13 cellular contexts compared by ENCODE assay signal in genomic region chr15:91950631-91951384, GRCh38.
A peak's percentile ranks its signal among the peaks of the same experiment; 100 is the strongest.
DNase-seq lines count a peak whose midpoint lies in the region; ATAC-seq and TF ChIP-seq lines count a peak whose summit lies in the region.
"Had no signal": no experiment of that assay in that cellular context is flagged by ENCODE, and none has a peak within 500 bp of the region (broad histone marks: within the 10 kb centered on the region; RNA-seq: fewer than 3 reads in every experiment).

No MANE protein-coding gene starts in this region.

- H3K4me1 ChIP-seq in BLaER1 treated with 17β-estradiol and CSF1 and Interleukin-3, amounts not matched to agents 10 nM and 100 nM: peaks cover 16 to 100% (median 68%) of the 10 kb centered on the region in 10 experiments

- peak overlapping the region in 6 of 11 experiments; percentile 35 to 97 (median 48); a peak in 10 of 22 replicates for H3K4me2 ChIP-seq in BLaER1 treated with 17β-estradiol and CSF1 and Interleukin-3, amounts not matched to agents 10 nM and 100 nM

- H3K4me3 Mint-ChIP-seq in WTC11: no peak overlapping the region
- no peak overlapping the region for H3K4me3 Mint-ChIP-seq in stimulated activated memory B cell treated with anti-CD40 and anti-IgM and Interleukin-4, amounts not matched to agents 10 μg/mL and 1 μg/mL and 100 μg/mL, for 72 hours
- no peak overlapping the region for H3K4me3 Mint-ChIP-seq in activated CD4-positive, alpha-beta T cell treated with anti-CD3 and anti-CD28 coated beads, Interleukin-2, amount 10 ng/mL, durations not matched to agents 24 days and 14 days
- H3K4me3 Mint-ChIP-seq: activated naive CD4-positive, alpha-beta T cell treated with anti-CD3 and anti-CD28 coated beads, Interleukin-2, amount 50 U/mL, for 24 hours; B cell had no signal

- POLR2A ChIA-PET in WTC11 (lab: Charles Lee): no interaction called here

- peak overlapping the region; percentile 15; the same call in 1 of the 2 replicates for H3K27ac Mint-ChIP-seq in WTC11
- no peak overlapping the region for H3K27ac Mint-ChIP-seq in stimulated activated memory B cell treated with anti-CD40 and anti-IgM and Interleukin-4, amounts not matched to agents 10 μg/mL and 1 μg/mL and 100 μg/mL, for 72 hours
- H3K27ac Mint-ChIP-seq in activated CD4-positive, alpha-beta T cell treated with anti-CD3 and anti-CD28 coated beads, Interleukin-2, amount 10 ng/mL, durations not matched to agents 24 days and 14 days: no peak overlapping the region
- H3K27ac Mint-ChIP-seq: B cell had no signal

- TF ChIP-seq CTCF in WTC11 (IDR thresholded peaks at IDR 0.05) (no peak), fibroblast of mammary gland (conservative IDR thresholded peaks at IDR 0.05; ENCODE audit: control insufficient read depth, insufficient read depth, low read depth, low read length) (no peak)

- H3K4me3 ChIP-seq in BLaER1 treated with 17β-estradiol and CSF1 and Interleukin-3, amounts not matched to agents 10 nM and 100 nM: no peak overlapping the region
- no peak overlapping the region for H3K4me3 ChIP-seq in Jurkat, Clone E6-1 (ENCODE audit: low read length)
- no peak overlapping the region for H3K4me3 ChIP-seq in fibroblast of mammary gland (ENCODE audit: control insufficient read depth, low read depth, low read length)
- H3K4me3 ChIP-seq: cardiac muscle cell had no signal

- H3K27ac ChIP-seq in BLaER1 treated with 17β-estradiol and CSF1 and Interleukin-3, amounts not matched to agents 10 nM and 100 nM: peak overlapping the region in 1 of 11 experiments; percentile 41; a peak in 2 of 22 replicates
- H3K27ac ChIP-seq: cardiac muscle cell, parathyroid adenoma, VCaP had no signal

- no peaks in the 10 kb centered on the region for H3K9me3 Mint-ChIP-seq in WTC11
- H3K9me3 Mint-ChIP-seq in stimulated activated memory B cell treated with anti-CD40 and anti-IgM and Interleukin-4, amounts not matched to agents 10 μg/mL and 1 μg/mL and 100 μg/mL, for 72 hours: peaks cover 6% of the 10 kb centered on the region
- no peaks in the 10 kb centered on the region for H3K9me3 Mint-ChIP-seq in activated CD4-positive, alpha-beta T cell treated with anti-CD3 and anti-CD28 coated beads, Interleukin-2, amount 10 ng/mL, durations not matched to agents 24 days and 14 days
- H3K9me3 Mint-ChIP-seq: activated naive CD4-positive, alpha-beta T cell treated with anti-CD3 and anti-CD28 coated beads, Interleukin-2, amount 50 U/mL, for 24 hours had no signal

- H3K36me3 ChIP-seq in BLaER1 treated with 17β-estradiol and CSF1 and Interleukin-3, amounts not matched to agents 10 nM and 100 nM: no peaks in the 10 kb centered on the region
- H3K36me3 ChIP-seq: cardiac muscle cell had no signal

- H3K27me3 Mint-ChIP-seq in WTC11 (ENCODE audit: low read depth): no peaks in the 10 kb centered on the region
- H3K27me3 Mint-ChIP-seq in stimulated activated memory B cell treated with anti-CD40 and anti-IgM and Interleukin-4, amounts not matched to agents 10 μg/mL and 1 μg/mL and 100 μg/mL, for 72 hours: peaks cover 16% of the 10 kb centered on the region
- H3K27me3 Mint-ChIP-seq in activated CD4-positive, alpha-beta T cell treated with anti-CD3 and anti-CD28 coated beads, Interleukin-2, amount 10 ng/mL, durations not matched to agents 24 days and 14 days: no peaks in the 10 kb centered on the region
- H3K27me3 Mint-ChIP-seq: activated naive CD4-positive, alpha-beta T cell treated with anti-CD3 and anti-CD28 coated beads, Interleukin-2, amount 50 U/mL, for 24 hours had no signal

- no peaks in the 10 kb centered on the region for H3K27me3 ChIP-seq in BLaER1 treated with 17β-estradiol and CSF1 and Interleukin-3, amounts not matched to agents 10 nM and 100 nM
- H3K27me3 ChIP-seq: cardiac muscle cell had no signal

- ATAC-seq in WTC11 (no peak), GM18873 (IDR thresholded peaks at IDR 0.05; ENCODE audit: low FRiP score, unreplicated experiment) (no peak)
- ATAC-seq in stimulated activated memory B cell treated with anti-CD40 and anti-IgM and Interleukin-4, amounts not matched to agents 10 μg/mL and 1 μg/mL and 100 μg/mL, for 72 hours: no peak

- peaks cover 0 to 13% (median 0%) of the 10 kb centered on the region in 11 experiments; a peak in 2 of 22 replicates for H4K20me1 ChIP-seq in BLaER1 treated with 17β-estradiol and CSF1 and Interleukin-3, amounts not matched to agents 10 nM and 100 nM

- peaks cover 59% of the 10 kb centered on the region for H3K4me1 Mint-ChIP-seq in WTC11
- H3K4me1 Mint-ChIP-seq in stimulated activated memory B cell treated with anti-CD40 and anti-IgM and Interleukin-4, amounts not matched to agents 10 μg/mL and 1 μg/mL and 100 μg/mL, for 72 hours: no peaks in the 10 kb centered on the region
- peaks cover 25% of the 10 kb centered on the region for H3K4me1 Mint-ChIP-seq in activated CD4-positive, alpha-beta T cell treated with anti-CD3 and anti-CD28 coated beads, Interleukin-2, amount 10 ng/mL, durations not matched to agents 24 days and 14 days
- H3K4me1 Mint-ChIP-seq: B cell had no signal

- no peaks in the 10 kb centered on the region for H3K36me3 Mint-ChIP-seq in WTC11
- no peaks in the 10 kb centered on the region for H3K36me3 Mint-ChIP-seq in stimulated activated memory B cell treated with anti-CD40 and anti-IgM and Interleukin-4, amounts not matched to agents 10 μg/mL and 1 μg/mL and 100 μg/mL, for 72 hours
- H3K36me3 Mint-ChIP-seq in activated CD4-positive, alpha-beta T cell treated with anti-CD3 and anti-CD28 coated beads, Interleukin-2, amount 10 ng/mL, durations not matched to agents 24 days and 14 days (ENCODE audit: low read depth): no peaks in the 10 kb centered on the region
- H3K36me3 Mint-ChIP-seq: activated naive CD4-positive, alpha-beta T cell treated with anti-CD3 and anti-CD28 coated beads, Interleukin-2, amount 50 U/mL, for 24 hours had no signal

- no peaks in the 10 kb centered on the region for H3K9me3 ChIP-seq in BLaER1 treated with 17β-estradiol and CSF1 and Interleukin-3, amounts not matched to agents 10 nM and 100 nM (replicated peaks in 1 of 11)

- DNase-seq in Jurkat, Clone E6-1 (ENCODE audit: low read depth, low spot score): peak; percentile 57
- DNase-seq in WTC11 (ENCODE audit: low spot score): no peak
- peak; percentile 33 for DNase-seq in fibroblast of mammary gland (ENCODE audit: low read depth)
- no peak for DNase-seq in D341Med (ENCODE audit: low spot score)
- no peak for DNase-seq in activated CD4-positive, alpha-beta T cell treated with anti-CD3 and anti-CD28 coated beads, Interleukin-2, amount 10 ng/mL, durations not matched to agents 24 days and 14 days

- intact Hi-C loops in activated CD4-positive, alpha-beta T cell treated with anti-CD3 and anti-CD28 coated beads, Interleukin-2, amount 10 ng/mL, durations not matched to agents 24 days and 14 days (cut with micrococcal nuclease): no loop called here

- H3K9ac ChIP-seq in BLaER1 treated with 17β-estradiol and CSF1 and Interleukin-3, amounts not matched to agents 10 nM and 100 nM: no peak overlapping the region
- H3K9ac ChIP-seq: parathyroid adenoma had no signal

- CTCF ChIA-PET in WTC11 (lab: Charles Lee): interaction anchor here (0.8 kb wide), 1 partner anchor 18 kb away, joined by 3 read pairs; no protein-coding TSS in a partner anchor

TF ChIP-seq in WTC11, 78 proteins besides CTCF, POLR2A, EP300 and RAD21:
- no peak for TF ChIP-seq ZNF121 (CRISPR knock-in tag; IDR thresholded peaks at IDR 0.05)
- TF ChIP-seq NR2C2 (CRISPR knock-in tag; IDR thresholded peaks at IDR 0.05): no peak
- TF ChIP-seq, protein P1, sequence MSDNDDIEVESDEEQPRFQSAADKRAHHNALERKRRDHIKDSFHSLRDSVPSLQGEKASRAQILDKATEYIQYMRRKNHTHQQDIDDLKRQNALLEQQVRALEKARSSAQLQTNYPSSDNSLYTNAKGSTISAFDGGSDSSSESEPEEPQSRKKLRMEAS (CRISPR knock-in tag; IDR thresholded peaks at IDR 0.05): no peak
- no peak for TF ChIP-seq ZNF138 (CRISPR knock-in tag; conservative IDR thresholded peaks at IDR 0.05)
- no peak for TF ChIP-seq NFYB (CRISPR knock-in tag; conservative IDR thresholded peaks at IDR 0.05; ENCODE audit: low read depth)
- TF ChIP-seq ZNF232 (CRISPR knock-in tag; IDR thresholded peaks at IDR 0.05): no peak
- TF ChIP-seq, protein P2, sequence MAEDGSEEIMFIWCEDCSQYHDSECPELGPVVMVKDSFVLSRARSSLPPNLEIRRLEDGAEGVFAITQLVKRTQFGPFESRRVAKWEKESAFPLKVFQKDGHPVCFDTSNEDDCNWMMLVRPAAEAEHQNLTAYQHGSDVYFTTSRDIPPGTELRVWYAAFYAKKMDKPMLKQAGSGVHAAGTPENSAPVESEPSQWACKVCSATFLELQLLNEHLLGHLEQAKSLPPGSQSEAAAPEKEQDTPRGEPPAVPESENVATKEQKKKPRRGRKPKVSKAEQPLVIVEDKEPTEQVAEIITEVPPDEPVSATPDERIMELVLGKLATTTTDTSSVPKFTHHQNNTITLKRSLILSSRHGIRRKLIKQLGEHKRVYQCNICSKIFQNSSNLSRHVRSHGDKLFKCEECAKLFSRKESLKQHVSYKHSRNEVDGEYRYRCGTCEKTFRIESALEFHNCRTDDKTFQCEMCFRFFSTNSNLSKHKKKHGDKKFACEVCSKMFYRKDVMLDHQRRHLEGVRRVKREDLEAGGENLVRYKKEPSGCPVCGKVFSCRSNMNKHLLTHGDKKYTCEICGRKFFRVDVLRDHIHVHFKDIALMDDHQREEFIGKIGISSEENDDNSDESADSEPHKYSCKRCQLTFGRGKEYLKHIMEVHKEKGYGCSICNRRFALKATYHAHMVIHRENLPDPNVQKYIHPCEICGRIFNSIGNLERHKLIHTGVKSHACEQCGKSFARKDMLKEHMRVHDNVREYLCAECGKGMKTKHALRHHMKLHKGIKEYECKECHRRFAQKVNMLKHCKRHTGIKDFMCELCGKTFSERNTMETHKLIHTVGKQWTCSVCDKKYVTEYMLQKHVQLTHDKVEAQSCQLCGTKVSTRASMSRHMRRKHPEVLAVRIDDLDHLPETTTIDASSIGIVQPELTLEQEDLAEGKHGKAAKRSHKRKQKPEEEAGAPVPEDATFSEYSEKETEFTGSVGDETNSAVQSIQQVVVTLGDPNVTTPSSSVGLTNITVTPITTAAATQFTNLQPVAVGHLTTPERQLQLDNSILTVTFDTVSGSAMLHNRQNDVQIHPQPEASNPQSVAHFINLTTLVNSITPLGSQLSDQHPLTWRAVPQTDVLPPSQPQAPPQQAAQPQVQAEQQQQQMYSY (CRISPR knock-in tag; IDR thresholded peaks at IDR 0.05): no peak
- TF ChIP-seq MXD4 (CRISPR knock-in tag; IDR thresholded peaks at IDR 0.05; ENCODE audit: borderline replicate concordance): no peak
TF ChIP-seq in WTC11: peak in this region for 0.

Comparison
In these comparisons a context has a peak if more than half of its experiments do, and no peak if none do; other contexts are left out.
1. DNase-seq: peak in Jurkat, Clone E6-1 (single experiment) and fibroblast of mammary gland (single experiment); none in WTC11 (single experiment), D341Med (single experiment) and activated CD4-positive, alpha-beta T cell treated with anti-CD3 and anti-CD28 coated beads, Interleukin-2, amount 10 ng/mL, durations not matched to agents 24 days and 14 days (single experiment).